33 cellular contexts compared by ENCODE assay signal in genomic region chr16:52184336-52184735, GRCh38.
A peak's percentile ranks its signal among the peaks of the same experiment; 100 is the strongest.
DNase-seq lines count a peak whose midpoint lies in the region; ATAC-seq, FAIRE-seq and TF ChIP-seq lines count a peak whose summit lies in the region.
"Had no signal": no experiment of that assay in that cellular context is flagged by ENCODE, and none has a peak within 500 bp of the region (broad histone marks: within the 10 kb centered on the region; RNA-seq: fewer than 3 reads in every experiment).

No MANE protein-coding gene starts in this region.

- TF ChIP-seq CTCF in HepG2 (CRISPR knock-in tag; IDR thresholded peaks at IDR 0.05) (no peak), right lobe of liver (IDR thresholded peaks at IDR 0.05) (no peak), HEK293 (tag by site-specific recombination; IDR thresholded peaks at IDR 0.05) (no peak), esophagus muscularis mucosa (IDR thresholded peaks at IDR 0.05) (no peak)

- no peak overlapping the region for H3K4me2 ChIP-seq in HepG2 (ENCODE audit: low read depth, low read length)
- H3K4me2 ChIP-seq: A549; BLaER1; BLaER1 treated with 17β-estradiol and CSF1 and Interleukin-3, amounts not matched to agents 10 nM and 100 nM had no signal

- TF ChIP-seq EP300 in HepG2 (IDR thresholded peaks at IDR 0.05; ENCODE audit: low read depth in 2 of 2, low read length in 2 of 2) (no peak), HepG2 (CRISPR knock-in tag; IDR thresholded peaks at IDR 0.05; ENCODE audit: borderline replicate concordance) (no peak), esophagus muscularis mucosa (IDR thresholded peaks at IDR 0.05) (no peak)

- H3K79me2 ChIP-seq in HepG2 (ENCODE audit: insufficient read depth, low read length) = no peaks in the 10 kb centered on the region

- no peak overlapping the region for H2AFZ ChIP-seq in HepG2 (ENCODE audit: low read length)

- intact Hi-C loops in HepG2 (cut with micrococcal nuclease; ENCODE audit: unreplicated experiment) = no loop called here
- intact Hi-C loops in right lobe of liver (cut with DNase I) = no loop called here
- intact Hi-C loops in esophagus muscularis mucosa (cut with DNase I) = no loop called here
- intact Hi-C loops in head of caudate nucleus (cut with DNase I) = no loop called here

- no TSS peak for BruUV-seq in HepG2 (replicated peaks; lab: Mats Ljungman, UMichigan)

- no peaks in the 10 kb centered on the region for H3K4me1 ChIP-seq in HepG2 (ENCODE audit: insufficient read depth, low read length)
- H3K4me1 ChIP-seq in right lobe of liver = no peaks in the 10 kb centered on the region
- H3K4me1 ChIP-seq in HEK293 (ENCODE audit: control insufficient read depth, insufficient read depth, low read length) = no peaks in the 10 kb centered on the region
- no peaks in the 10 kb centered on the region for H3K4me1 ChIP-seq in esophagus muscularis mucosa
- H3K4me1 ChIP-seq: A549; BE2C; BLaER1; BLaER1 treated with 17β-estradiol and CSF1 and Interleukin-3, amounts not matched to agents 10 nM and 100 nM; Caco-2 had no signal

- no peaks in the 10 kb centered on the region for H3K9me3 ChIP-seq in HepG2 (ENCODE audit: low read length)
- no peaks in the 10 kb centered on the region for H3K9me3 ChIP-seq in right lobe of liver
- no peaks in the 10 kb centered on the region for H3K9me3 ChIP-seq in HEK293 (ENCODE audit: control insufficient read depth, insufficient read depth, low read depth, low read length)
- H3K9me3 ChIP-seq in esophagus muscularis mucosa = no peaks in the 10 kb centered on the region
- H3K9me3 ChIP-seq: A549; BE2C; BLaER1; BLaER1 treated with 17β-estradiol and CSF1 and Interleukin-3, amounts not matched to agents 10 nM and 100 nM; Caco-2 had no signal

- H3K36me3 ChIP-seq in HepG2 (replicated peaks in 1 of 2; ENCODE audit: control insufficient read depth in 1 of 2, insufficient read depth in 2 of 2, low read length in 2 of 2) = no peaks in the 10 kb centered on the region
- no peaks in the 10 kb centered on the region for H3K36me3 ChIP-seq in right lobe of liver
- H3K36me3 ChIP-seq in HEK293 (ENCODE audit: control insufficient read depth in 2 of 2, insufficient read depth in 1 of 2, low read length in 2 of 2) = no peaks in the 10 kb centered on the region
- H3K36me3 ChIP-seq in esophagus muscularis mucosa = no peaks in the 10 kb centered on the region
- H3K36me3 ChIP-seq: BE2C; BLaER1; BLaER1 treated with 17β-estradiol and CSF1 and Interleukin-3, amounts not matched to agents 10 nM and 100 nM had no signal

- H3K27me3 ChIP-seq in HepG2 (ENCODE audit: control insufficient read depth in 1 of 2, insufficient read depth in 2 of 2, low read length in 2 of 2) (no peaks in the 10 kb centered on the region; a peak in 1 of 5 replicates), right lobe of liver (no peaks in the 10 kb centered on the region), esophagus muscularis mucosa (peaks cover 0 to 6% (median 0%) of the 10 kb centered on the region in 4 donors)
- H3K27me3 ChIP-seq: BE2C; BLaER1; BLaER1 treated with 17β-estradiol and CSF1 and Interleukin-3, amounts not matched to agents 10 nM and 100 nM had no signal

- in situ Hi-C loops in HepG2 (cut with HindIII; ENCODE audit: extremely low pct_ligation_motif_present, low pct_unique_long_range_greater_than_20kb) = loop anchor here (10.0 kb wide), 1 partner anchor 730 kb away; no protein-coding TSS in a partner anchor

- TF ChIP-seq RAD21 in HepG2 (CRISPR knock-in tag; IDR thresholded peaks at IDR 0.05) = no peak

- H3K9ac ChIP-seq in HepG2 (ENCODE audit: insufficient read depth, low read depth, low read length) = no peak overlapping the region
- H3K9ac ChIP-seq: BLaER1; BLaER1 treated with 17β-estradiol and CSF1 and Interleukin-3, amounts not matched to agents 10 nM and 100 nM had no signal

- TF ChIP-seq POLR2A in HepG2 (IDR thresholded peaks at IDR 0.05; ENCODE audit: insufficient read depth in 1 of 2, low read depth in 2 of 2, low read length in 2 of 2) = no peak
- TF ChIP-seq POLR2A in right lobe of liver (IDR thresholded peaks at IDR 0.05) = no peak
- TF ChIP-seq POLR2A in esophagus muscularis mucosa (IDR thresholded peaks at IDR 0.05; ENCODE audit: low read depth) = no peak

- DNase-seq in HepG2 (ENCODE audit: low spot score) (no peak), right lobe of liver (no peak), esophagus muscularis mucosa (ENCODE audit: extremely low spot score) (peak; percentile 53), head of caudate nucleus (no peak)
- DNase-seq: 8988T; ACHN; AML-193; BE2C; C1 segment of cervical spinal cord; Caco-2; Calu3; CD4-positive, alpha-beta memory T cell; CD4-positive, alpha-beta T cell; CD4-positive, CD25-positive, alpha-beta regulatory T cell; CD8-positive, alpha-beta memory T cell; CD8-positive, alpha-beta T cell; COR-L47; DMS 273 treated with DMSO at 0.1 percent for 48 hours; DMS153; DMS53; DMS79; DMS79 treated with DMSO at 0.1 percent for 48 hours; DND-41; EL had no signal

- no peak overlapping the region for H3K27ac ChIP-seq in HepG2 (ENCODE audit: extremely low read length, insufficient read depth, low read length)
- no peak overlapping the region for H3K27ac ChIP-seq in right lobe of liver
- no peak overlapping the region for H3K27ac ChIP-seq in HEK293 (ENCODE audit: extremely low read depth, low read depth, low read length)
- H3K27ac ChIP-seq in esophagus muscularis mucosa (replicated peaks in 1 of 4) = no peak overlapping the region
- H3K27ac ChIP-seq: 22Rv1; A549; BLaER1; BLaER1 treated with 17β-estradiol and CSF1 and Interleukin-3, amounts not matched to agents 10 nM and 100 nM; C4-2B had no signal

- no peaks in the 10 kb centered on the region for H4K20me1 ChIP-seq in HepG2 (ENCODE audit: insufficient read depth, low read length)
- H4K20me1 ChIP-seq: BLaER1; BLaER1 treated with 17β-estradiol and CSF1 and Interleukin-3, amounts not matched to agents 10 nM and 100 nM had no signal

- no peak for FAIRE-seq in HepG2 (lab: Jason Lieb, UNC)
- FAIRE-seq: A204.1, A549, D721Med had no signal

- POLR2A ChIA-PET in HepG2 (lab: Yijun Ruan, JAX) (no interaction called here), HEK293 (lab: Yijun Ruan, JAX) (no interaction called here)

- no peak overlapping the region for H3K4me3 ChIP-seq in HepG2 (replicated peaks in 1 of 3; ENCODE audit: insufficient read depth in 1 of 3, low read depth in 2 of 3, low read length in 3 of 3)
- no peak overlapping the region for H3K4me3 ChIP-seq in right lobe of liver
- no peak overlapping the region for H3K4me3 ChIP-seq in HEK293 (ENCODE audit: low read depth, low read length)
- no peak overlapping the region for H3K4me3 ChIP-seq in esophagus muscularis mucosa
- H3K4me3 ChIP-seq: A549; BLaER1; BLaER1 treated with 17β-estradiol and CSF1 and Interleukin-3, amounts not matched to agents 10 nM and 100 nM had no signal

- WGBS in HepG2 (ENCODE audit: low lambda C conversion rate) = 1% methylated on average over 3 of the region's 3 CpGs
- 68% methylated on average over 3 of the region's 3 CpGs for WGBS in right lobe of liver (ENCODE audit: insufficient coverage, low coverage, low lambda C conversion rate, missing lambda C conversion rate)
- WGBS in esophagus muscularis mucosa = 86% methylated on average over 3 of the region's 3 CpGs

- no peak for ATAC-seq in HepG2
- ATAC-seq in right lobe of liver = no peak
- ATAC-seq in GM21528 (IDR thresholded peaks at IDR 0.05; ENCODE audit: low FRiP score, unreplicated experiment) = no peak
- ATAC-seq: A549; CD8-positive, alpha-beta T cell had no signal

- CTCF ChIA-PET in HepG2 (lab: Yijun Ruan, JAX; ENCODE audit: low intra/inter-chr PET ratio, low total read pairs) (no interaction called here), HEK293 (lab: Yijun Ruan, JAX) (no interaction called here)

TF ChIP-seq in HepG2, 621 proteins besides CTCF, POLR2A, EP300 and RAD21:
- TF ChIP-seq CREB1 (IDR thresholded peaks at IDR 0.05) (peak; percentile 77), CREB1 (CRISPR knock-in tag; IDR thresholded peaks at IDR 0.05) (no peak), ZNF746 (CRISPR knock-in tag; IDR thresholded peaks at IDR 0.05) (no peak)

TF ChIP-seq in HEK293, 187 proteins besides CTCF, POLR2A, EP300 and RAD21:
- 0 out of 2 replicates have a peak, but pooled peaks have one; percentile 29 for TF ChIP-seq ZNF513 (tag by site-specific recombination; IDR thresholded peaks at IDR 0.05)
- TF ChIP-seq ZNF280C (tag by site-specific recombination; IDR thresholded peaks at IDR 0.05) = no peak

Comparison
In these comparisons a context has a peak if more than half of its experiments do, and no peak if none do; other contexts are left out.
1. Of the 63 proteins assayed by ChIP-seq in both HepG2 and HEK293: peak only in HepG2: none; only in HEK293: ZNF513; in both: none; in neither: 62.